In the genomic region with DNA sequence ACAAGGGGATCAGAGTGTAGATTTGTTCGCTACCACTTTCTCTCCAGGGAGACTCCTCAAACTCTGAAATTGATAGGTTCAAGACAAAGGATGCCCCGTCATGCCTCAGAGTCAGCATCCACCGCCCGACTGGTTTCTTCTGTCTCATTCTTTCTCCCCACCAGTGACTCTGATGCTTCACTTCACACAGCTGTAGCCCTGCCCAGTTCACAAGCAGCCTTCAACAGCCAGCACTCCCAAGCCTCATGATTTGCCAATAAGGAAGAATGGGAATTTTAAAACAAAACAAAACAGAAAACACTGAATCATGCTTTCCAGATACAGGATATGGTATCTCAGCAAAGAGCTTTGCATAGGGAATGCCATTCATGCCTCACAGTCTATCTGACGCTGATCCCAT, we compare ENCODE assay signal across 16 cellular contexts.
DNase-seq lines count a peak whose midpoint lies in the region; FAIRE-seq and TF ChIP-seq lines count a peak whose summit lies in the region.
"Had no signal": no experiment of that assay in that cellular context is flagged by ENCODE, and none has a peak within 500 bp of the region (broad histone marks: within the 10 kb centered on the region; RNA-seq: fewer than 3 reads in every experiment).

No MANE protein-coding gene starts in this region.

- no peak for TF ChIP-seq CTCF in bronchial epithelial cell (IDR thresholded peaks at IDR 0.05; ENCODE audit: insufficient read depth, low read length, severe bottlenecking)

- no peaks in the 10 kb centered on the region for H3K36me3 ChIP-seq in bronchial epithelial cell (ENCODE audit: control insufficient read depth, insufficient read depth, low read length)
- H3K36me3 ChIP-seq: SJCRH30 had no signal

- FAIRE-seq in bronchial epithelial cell (lab: Jason Lieb, UNC): no peak
- FAIRE-seq: GM12891, H54 had no signal

- DNase-seq in HT1080 (ENCODE audit: low read depth) (peak; percentile 52), bronchial epithelial cell (ENCODE audit: low read depth) (peak; percentile 1), kidney glomerular epithelial cell (lab: John Stamatoyannopoulos, UW) (peak; percentile 63), retina (peak; percentile 43), DMS153 (lab: John Stamatoyannopoulos, UW) (no peak), UCSD-AML1 (lab: John Stamatoyannopoulos, UW; ENCODE audit: unreplicated experiment) (no peak), NCI-H1417 treated with DMSO at 0.1 percent for 48 hours (lab: John Stamatoyannopoulos, UW) (no peak)
- DNase-seq: COR-L47; DMS53; Kasumi-1; NCI-H2029; NK-92 treated with Interleukin-12 subunit alpha and Interleukin-12 subunit beta, amount 100 ng/mL, for 24 hours; OCI-M1; SJCRH30 had no signal

- no peaks in the 10 kb centered on the region for H3K27me3 ChIP-seq in bronchial epithelial cell (ENCODE audit: control insufficient read depth, insufficient read depth, low read length)

- no peak overlapping the region for H3K4me3 ChIP-seq in bronchial epithelial cell (ENCODE audit: low read depth, low read length)
- H3K4me3 ChIP-seq: SJCRH30 had no signal

Comparison
In these comparisons a context has a peak if more than half of its experiments do, and no peak if none do; other contexts are left out.
1. DNase-seq: peak in HT1080 (single experiment), bronchial epithelial cell (single experiment), kidney glomerular epithelial cell (single experiment) and retina (single experiment); none in DMS153 (single experiment), UCSD-AML1 (single experiment) and NCI-H1417 treated with DMSO at 0.1 percent for 48 hours (single experiment).